In the genomic region with DNA sequence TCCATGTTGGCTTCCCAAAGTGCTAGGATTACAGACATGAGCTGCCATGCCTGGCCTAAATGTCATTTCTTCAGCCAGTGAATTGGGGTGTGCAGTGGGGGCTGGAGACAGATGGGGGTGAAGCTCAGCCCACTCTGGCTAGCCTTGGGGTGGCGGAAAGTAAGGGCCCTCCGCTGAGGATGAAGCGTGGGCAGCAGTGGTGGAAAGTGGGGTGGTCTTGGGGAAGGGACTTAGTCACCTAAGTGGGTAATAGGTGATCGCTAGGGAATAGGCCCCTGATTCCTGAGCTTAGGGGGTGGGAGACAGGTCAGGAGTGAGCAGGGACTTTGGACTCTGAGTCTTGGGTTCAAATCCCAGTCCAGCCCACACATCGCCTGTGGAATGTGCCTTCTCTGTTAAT, we compare ENCODE assay signal across 16 cellular contexts. TPM values are rescaled to one million over a fixed set of nuclear protein-coding genes. Genes with fewer than 3 reads are reported as not detected.
DNase-seq lines count a peak whose midpoint lies in the region; ATAC-seq and TF ChIP-seq lines count a peak whose summit lies in the region.
"Had no signal": no experiment of that assay in that cellular context is flagged by ENCODE, and none has a peak within 500 bp of the region (broad histone marks: within the 10 kb centered on the region; RNA-seq: fewer than 3 reads in every experiment).

No MANE protein-coding gene starts in this region.

- peaks cover 3% of the 10 kb centered on the region for H3K4me1 ChIP-seq in mesendoderm (ENCODE audit: control insufficient read depth, low read depth, low read length)

- no peak overlapping the region for H4K8ac ChIP-seq in mesendoderm (ENCODE audit: low read depth, low read length)

- no peaks in the 10 kb centered on the region for H3K9me3 ChIP-seq in CD4-positive, alpha-beta T cell (ENCODE audit: control insufficient read depth, low read length)
- H3K9me3 ChIP-seq: esophagus muscularis mucosa, left ventricle myocardium inferior, mucosa of descending colon had no signal

- H3K27ac Mint-ChIP-seq in CD4-positive, alpha-beta T cell: no peak overlapping the region
- peak overlapping the region; percentile 82 for H3K27ac Mint-ChIP-seq in WTC11

- H3K27me3 ChIP-seq in CD4-positive, alpha-beta T cell (ENCODE audit: control insufficient read depth, insufficient read depth, low read length): no peaks in the 10 kb centered on the region
- no peaks in the 10 kb centered on the region for H3K27me3 ChIP-seq in mesendoderm (ENCODE audit: insufficient read depth, low read length, poor library complexity)
- H3K27me3 ChIP-seq: cardiac muscle cell, esophagus muscularis mucosa had no signal

- WGBS in mesendoderm (ENCODE audit: extremely low coverage, insufficient coverage, low lambda C conversion rate): no CpG with 5 or more reads among the region's 5 CpGs

- no peaks in the 10 kb centered on the region for H3K36me3 ChIP-seq in mesendoderm (ENCODE audit: control insufficient read depth, insufficient read depth, low read length)
- H3K36me3 ChIP-seq: cardiac muscle cell, left ventricle myocardium inferior had no signal

- H2BK120ac ChIP-seq in mesendoderm (ENCODE audit: low read depth, low read length): no peak overlapping the region

- intact Hi-C loops in CD4-positive, alpha-beta T cell (cut with DNase I, micrococcal nuclease): no loop called here

- H3K23ac ChIP-seq in mesendoderm (ENCODE audit: low read length): no peak overlapping the region

- no peak overlapping the region for H3K9ac ChIP-seq in mesendoderm (ENCODE audit: low read length)

- no peak for TF ChIP-seq CTCF in CD4-positive, alpha-beta T cell (IDR thresholded peaks at IDR 0.05)
- TF ChIP-seq CTCF in WTC11 (IDR thresholded peaks at IDR 0.05): no peak

- H3K36me3 Mint-ChIP-seq in CD4-positive, alpha-beta T cell (ENCODE audit: low read depth): no peaks in the 10 kb centered on the region
- no peaks in the 10 kb centered on the region for H3K36me3 Mint-ChIP-seq in WTC11

- H3K4me2 ChIP-seq in mesendoderm (ENCODE audit: low read length): no peak overlapping the region

- POLR2A ChIA-PET in CD4-positive, alpha-beta T cell (lab: Charles Lee): no interaction called here
- POLR2A ChIA-PET in WTC11 (lab: Charles Lee): no interaction called here

- peaks cover 32% of the 10 kb centered on the region for H3K79me1 ChIP-seq in mesendoderm (ENCODE audit: low read length)

- no peak overlapping the region for H2AK5ac ChIP-seq in mesendoderm (ENCODE audit: low read length)

- H3K27ac ChIP-seq in CD4-positive, alpha-beta T cell (ENCODE audit: low read depth, low read length): no peak overlapping the region
- no peak overlapping the region for H3K27ac ChIP-seq in mesendoderm (ENCODE audit: low read depth, low read length)
- H3K27ac ChIP-seq: cardiac muscle cell, esophagus muscularis mucosa, left ventricle myocardium inferior had no signal

- no peak overlapping the region for H3K4ac ChIP-seq in mesendoderm (ENCODE audit: low read depth, low read length)

- CTCF ChIA-PET in CD4-positive, alpha-beta T cell (lab: Charles Lee): no interaction called here
- CTCF ChIA-PET in WTC11 (lab: Charles Lee): no interaction called here

- DNase-seq in CD4-positive, alpha-beta T cell: no peak
- DNase-seq in WTC11 (ENCODE audit: low spot score) (no peak), mesendoderm (no peak), NCI-H1436 treated with DMSO at 0.1 percent for 48 hours (lab: John Stamatoyannopoulos, UW) (no peak), UCSD-AML1 (lab: John Stamatoyannopoulos, UW; ENCODE audit: unreplicated experiment) (no peak)
- DNase-seq: left ventricle myocardium inferior; mucosa of descending colon; NCI-H1417 treated with DMSO at 0.1 percent for 48 hours; NCI-H2171; NCI-H526 treated with DMSO at 0.1 percent for 48 hours; stimulated activated naive CD4-positive, alpha-beta T cell treated with Interleukin-2 at 50 U/mL for 16 hours; T-helper 2 cell had no signal

- H3K79me2 ChIP-seq in mesendoderm (ENCODE audit: control insufficient read depth, insufficient read depth, low read length): peaks cover 42% of the 10 kb centered on the region

- H2BK15ac ChIP-seq in mesendoderm (replicated peaks; ENCODE audit: low read depth): no peak overlapping the region

- H4K5ac ChIP-seq in mesendoderm (ENCODE audit: low read length): no peak overlapping the region

- H3K27me3 Mint-ChIP-seq in CD4-positive, alpha-beta T cell: no peaks in the 10 kb centered on the region
- H3K27me3 Mint-ChIP-seq in WTC11 (ENCODE audit: low read depth): no peaks in the 10 kb centered on the region

- H3K9me3 Mint-ChIP-seq in CD4-positive, alpha-beta T cell: no peaks in the 10 kb centered on the region
- H3K9me3 Mint-ChIP-seq in WTC11: no peaks in the 10 kb centered on the region

- no peak overlapping the region for H3K4me3 ChIP-seq in mesendoderm (ENCODE audit: low read length)
- H3K4me3 ChIP-seq: cardiac muscle cell, esophagus muscularis mucosa, left ventricle myocardium inferior, mucosa of descending colon had no signal

- no peak overlapping the region for H2BK5ac ChIP-seq in mesendoderm (ENCODE audit: low read length)

- H3K56ac ChIP-seq in mesendoderm (ENCODE audit: low read length): peak overlapping the region; percentile 27

- H3K4me3 Mint-ChIP-seq in CD4-positive, alpha-beta T cell: peak overlapping the region; percentile 72
- no peak overlapping the region for H3K4me3 Mint-ChIP-seq in WTC11

- H3K4me1 Mint-ChIP-seq in CD4-positive, alpha-beta T cell (ENCODE audit: low read depth): peaks cover 25% of the 10 kb centered on the region
- peaks cover 23% of the 10 kb centered on the region for H3K4me1 Mint-ChIP-seq in WTC11

- no peak overlapping the region for H3K18ac ChIP-seq in mesendoderm (ENCODE audit: low read length)

- ATAC-seq in CD4-positive, alpha-beta T cell (ENCODE audit: poor library complexity): no peak
- ATAC-seq in WTC11 (no peak), GM18517 (IDR thresholded peaks at IDR 0.05; ENCODE audit: unreplicated experiment) (no peak)
- ATAC-seq: mucosa of descending colon, Right ventricle myocardium inferior had no signal

TF ChIP-seq in WTC11, 78 proteins besides CTCF, POLR2A, EP300 and RAD21 (continues in another document):
- TF ChIP-seq, protein P1, sequence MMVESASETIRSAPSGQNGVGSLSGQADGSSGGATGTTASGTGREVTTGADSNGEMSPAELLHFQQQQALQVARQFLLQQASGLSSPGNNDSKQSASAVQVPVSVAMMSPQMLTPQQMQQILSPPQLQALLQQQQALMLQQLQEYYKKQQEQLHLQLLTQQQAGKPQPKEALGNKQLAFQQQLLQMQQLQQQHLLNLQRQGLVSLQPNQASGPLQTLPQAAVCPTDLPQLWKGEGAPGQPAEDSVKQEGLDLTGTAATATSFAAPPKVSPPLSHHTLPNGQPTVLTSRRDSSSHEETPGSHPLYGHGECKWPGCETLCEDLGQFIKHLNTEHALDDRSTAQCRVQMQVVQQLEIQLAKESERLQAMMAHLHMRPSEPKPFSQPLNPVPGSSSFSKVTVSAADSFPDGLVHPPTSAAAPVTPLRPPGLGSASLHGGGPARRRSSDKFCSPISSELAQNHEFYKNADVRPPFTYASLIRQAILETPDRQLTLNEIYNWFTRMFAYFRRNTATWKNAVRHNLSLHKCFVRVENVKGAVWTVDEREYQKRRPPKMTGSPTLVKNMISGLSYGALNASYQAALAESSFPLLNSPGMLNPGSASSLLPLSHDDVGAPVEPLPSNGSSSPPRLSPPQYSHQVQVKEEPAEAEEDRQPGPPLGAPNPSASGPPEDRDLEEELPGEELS (CRISPR knock-in tag; IDR thresholded peaks at IDR 0.05): no peak
- TF ChIP-seq JAZF1 (CRISPR knock-in tag; IDR thresholded peaks at IDR 0.05): no peak
- TF ChIP-seq, protein P2, sequence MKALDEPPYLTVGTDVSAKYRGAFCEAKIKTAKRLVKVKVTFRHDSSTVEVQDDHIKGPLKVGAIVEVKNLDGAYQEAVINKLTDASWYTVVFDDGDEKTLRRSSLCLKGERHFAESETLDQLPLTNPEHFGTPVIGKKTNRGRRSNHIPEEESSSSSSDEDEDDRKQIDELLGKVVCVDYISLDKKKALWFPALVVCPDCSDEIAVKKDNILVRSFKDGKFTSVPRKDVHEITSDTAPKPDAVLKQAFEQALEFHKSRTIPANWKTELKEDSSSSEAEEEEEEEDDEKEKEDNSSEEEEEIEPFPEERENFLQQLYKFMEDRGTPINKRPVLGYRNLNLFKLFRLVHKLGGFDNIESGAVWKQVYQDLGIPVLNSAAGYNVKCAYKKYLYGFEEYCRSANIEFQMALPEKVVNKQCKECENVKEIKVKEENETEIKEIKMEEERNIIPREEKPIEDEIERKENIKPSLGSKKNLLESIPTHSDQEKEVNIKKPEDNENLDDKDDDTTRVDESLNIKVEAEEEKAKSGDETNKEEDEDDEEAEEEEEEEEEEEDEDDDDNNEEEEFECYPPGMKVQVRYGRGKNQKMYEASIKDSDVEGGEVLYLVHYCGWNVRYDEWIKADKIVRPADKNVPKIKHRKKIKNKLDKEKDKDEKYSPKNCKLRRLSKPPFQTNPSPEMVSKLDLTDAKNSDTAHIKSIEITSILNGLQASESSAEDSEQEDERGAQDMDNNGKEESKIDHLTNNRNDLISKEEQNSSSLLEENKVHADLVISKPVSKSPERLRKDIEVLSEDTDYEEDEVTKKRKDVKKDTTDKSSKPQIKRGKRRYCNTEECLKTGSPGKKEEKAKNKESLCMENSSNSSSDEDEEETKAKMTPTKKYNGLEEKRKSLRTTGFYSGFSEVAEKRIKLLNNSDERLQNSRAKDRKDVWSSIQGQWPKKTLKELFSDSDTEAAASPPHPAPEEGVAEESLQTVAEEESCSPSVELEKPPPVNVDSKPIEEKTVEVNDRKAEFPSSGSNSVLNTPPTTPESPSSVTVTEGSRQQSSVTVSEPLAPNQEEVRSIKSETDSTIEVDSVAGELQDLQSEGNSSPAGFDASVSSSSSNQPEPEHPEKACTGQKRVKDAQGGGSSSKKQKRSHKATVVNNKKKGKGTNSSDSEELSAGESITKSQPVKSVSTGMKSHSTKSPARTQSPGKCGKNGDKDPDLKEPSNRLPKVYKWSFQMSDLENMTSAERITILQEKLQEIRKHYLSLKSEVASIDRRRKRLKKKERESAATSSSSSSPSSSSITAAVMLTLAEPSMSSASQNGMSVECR (CRISPR knock-in tag; IDR thresholded peaks at IDR 0.05; ENCODE audit: borderline replicate concordance): no peak

RNA-seq across cellular contexts. Expression of a gene that starts 2.2 kb away (rescaled TPM):
- total RNA-seq in CD4-positive, alpha-beta T cell: 10 to 100 TPM; 10.8 to 11.6 TPM
- 76.0 to 87.8 TPM (median 78.6 TPM) in 3 replicates for total RNA-seq in WTC11 (2021)
- 30.6 TPM for polyA plus RNA-seq in mesendoderm (2013, experiment 1 of 2)
- polyA plus RNA-seq in mesendoderm (2013, experiment 2 of 2): 31.0 TPM

RNA-seq across cellular contexts. Expression of a gene that starts 30.9 kb away (rescaled TPM):
- 100 to 1,000 TPM; 179 to 190 TPM for total RNA-seq in CD4-positive, alpha-beta T cell
- 298 to 313 TPM (median 309 TPM) in 3 replicates for total RNA-seq in WTC11 (2021)
- 198 TPM for polyA plus RNA-seq in mesendoderm (2013, experiment 1 of 2)
- polyA plus RNA-seq in mesendoderm (2013, experiment 2 of 2): 204 TPM

RNA-seq across cellular contexts. Expression of a gene that starts 32.8 kb away (rescaled TPM):
- total RNA-seq in CD4-positive, alpha-beta T cell: 10 to 100 TPM; 10.7 to 14.3 TPM
- 15.7 to 18.8 TPM (median 17.9 TPM) in 3 replicates for total RNA-seq in WTC11 (2021)
- 2.6 TPM for polyA plus RNA-seq in mesendoderm (2013, experiment 1 of 2)
- polyA plus RNA-seq in mesendoderm (2013, experiment 2 of 2): 2.5 TPM

RNA-seq across cellular contexts. Expression of a gene that starts 44.0 kb away (rescaled TPM):
- total RNA-seq in CD4-positive, alpha-beta T cell: 100 to 1,000 TPM; 117 to 119 TPM
- total RNA-seq in WTC11 (2021): 105 to 115 TPM (median 111 TPM) in 3 replicates
- 47.8 TPM for polyA plus RNA-seq in mesendoderm (2013, experiment 1 of 2)
- polyA plus RNA-seq in mesendoderm (2013, experiment 2 of 2): 48.5 TPM
